Comparison of ENCODE assay signal across 27 cellular contexts in genomic region chr1:216153130-216153529, GRCh38.
"Had no signal": no experiment of that assay in that cellular context is flagged by ENCODE, and none has a peak within 500 bp of the region (broad histone marks: within the 10 kb centered on the region; RNA-seq: fewer than 3 reads in every experiment).

No MANE protein-coding gene starts in this region.

- H3K4me3 ChIP-seq: coronary artery, dorsolateral prefrontal cortex, esophagus squamous epithelium, gastrocnemius medialis, heart right ventricle, left lung, lower lobe of right lung, mucosa of descending colon had no signal

- H3K4me1 ChIP-seq: esophagus squamous epithelium, gastrocnemius medialis, heart right ventricle, left lung, lower lobe of right lung had no signal

- FAIRE-seq: colon, endometrium, islet of Langerhans, keratinocyte had no signal

- DNase-seq: dermis blood vessel endothelial cell; dorsolateral prefrontal cortex; effector CD4-positive, alpha-beta T cell; effector memory CD4-positive, alpha-beta T cell; erythroblast; esophagus squamous epithelium; foreskin fibroblast; foreskin melanocyte; gastrocnemius medialis; glutamatergic neuron; head of caudate nucleus; heart right ventricle; hippocampal formation; left cardiac atrium; left lung; left ventricle myocardium superior; lower lobe of right lung; mesenchymal stem cell; mucosa of descending colon had no signal

- H3K4me1 Mint-ChIP-seq: mesothelial cell of epicardium had no signal

- H3K27ac ChIP-seq: coronary artery, dorsolateral prefrontal cortex, epithelial cell of prostate, esophagus squamous epithelium, gastrocnemius medialis, heart right ventricle, left lung, lower lobe of right lung had no signal

- H3K36me3 Mint-ChIP-seq: mesothelial cell of epicardium had no signal

- H3K4me3 Mint-ChIP-seq: mesothelial cell of epicardium had no signal

- ATAC-seq: esophagus mucosa, gastrocnemius medialis, heart right ventricle, left cardiac atrium, left lung, left ventricle myocardium superior, lower lobe of right lung, mucosa of descending colon had no signal

- H3K27ac Mint-ChIP-seq: mesothelial cell of epicardium had no signal

- H3K27me3 ChIP-seq: dorsolateral prefrontal cortex, esophagus squamous epithelium, gastrocnemius medialis, heart right ventricle, left lung had no signal

- H3K36me3 ChIP-seq: esophagus squamous epithelium, gastrocnemius medialis, heart right ventricle, left lung, lower lobe of right lung had no signal

- H3K9me3 ChIP-seq: esophagus squamous epithelium, gastrocnemius medialis, left lung, lower lobe of right lung, mucosa of descending colon had no signal
